8 cellular contexts compared by ENCODE assay signal in the genomic region with DNA sequence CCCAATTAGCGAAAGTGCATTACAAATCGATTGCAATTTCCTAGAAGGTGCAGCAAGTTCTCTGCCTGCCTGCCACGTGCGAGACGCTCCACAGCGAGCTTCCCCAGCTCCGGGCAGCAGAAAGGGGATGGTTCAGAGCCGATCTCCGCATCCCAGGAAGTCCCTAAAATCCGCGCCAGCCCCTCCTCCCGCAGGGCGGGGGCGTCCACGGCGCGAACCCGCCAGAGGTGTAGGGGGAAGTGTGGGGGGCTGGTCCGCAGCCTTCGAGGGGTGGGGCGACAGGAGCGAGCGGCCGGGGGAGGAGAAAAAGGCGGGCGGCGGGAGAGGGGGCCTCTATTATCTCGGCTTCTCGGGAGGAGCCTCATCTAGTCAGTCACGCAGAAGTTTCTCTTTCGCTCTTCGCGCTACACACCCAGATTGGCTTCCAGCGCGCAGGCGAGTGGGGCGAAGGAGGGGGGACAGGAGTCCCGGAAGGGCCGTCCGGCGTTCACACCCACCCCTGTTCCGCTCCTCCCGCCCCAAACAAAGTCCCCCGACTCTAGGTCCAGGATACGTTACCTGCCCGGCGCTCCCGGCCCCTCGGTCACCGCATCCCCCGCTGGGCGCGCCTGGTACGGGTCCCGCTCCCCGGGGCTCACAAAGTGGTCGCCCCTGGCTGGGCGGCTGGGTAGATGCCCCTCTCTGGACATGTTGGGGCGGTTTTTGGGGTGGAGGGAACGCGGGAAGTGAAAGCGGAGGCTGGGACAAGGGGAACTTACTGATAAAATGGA. TPM values are rescaled to one million over a fixed set of nuclear protein-coding genes. Genes with fewer than 3 reads are reported as not detected.
DNase-seq lines count a peak whose midpoint lies in the region; ATAC-seq, FAIRE-seq and TF ChIP-seq lines count a peak whose summit lies in the region.

No MANE protein-coding gene starts in this region.

- no peak for FAIRE-seq in pancreas (lab: Jason Lieb, UNC)

- TF ChIP-seq EP300 in tibial nerve (IDR thresholded peaks at IDR 0.05) = peak; percentile 27 to 98

- H3K9me3 Mint-ChIP-seq in HFFc6 = no peaks in the 10 kb centered on the region
- no peaks in the 10 kb centered on the region for H3K9me3 Mint-ChIP-seq in activated naive CD8-positive, alpha-beta T cell (ENCODE audit: low read depth)

- peaks cover 7% of the 10 kb centered on the region for H3K27me3 Mint-ChIP-seq in HFFc6 (ENCODE audit: insufficient read depth)
- no peaks in the 10 kb centered on the region for H3K27me3 Mint-ChIP-seq in activated naive CD8-positive, alpha-beta T cell

- H3K27ac ChIP-seq in pancreas = peak overlapping the region; percentile 99 to 100 (median 100)
- H3K27ac ChIP-seq in tibial nerve = peak overlapping the region; percentile 100

- peak; percentile 88 for ATAC-seq in SK-N-SH treated with all-trans-retinoic acid at 6 μM for 48 hours
- peak; percentile 73 to 86 (median 80) for ATAC-seq in pancreas

- H3K36me3 ChIP-seq in pancreas = no peaks in the 10 kb centered on the region
- H3K36me3 ChIP-seq in tibial nerve = no peaks in the 10 kb centered on the region

- no peaks in the 10 kb centered on the region for H3K9me3 ChIP-seq in pancreas
- H3K9me3 ChIP-seq in tibial nerve = no peaks in the 10 kb centered on the region

- peaks cover 50% of the 10 kb centered on the region for H3K4me1 Mint-ChIP-seq in HFFc6 (ENCODE audit: low read depth)
- peaks cover 54% of the 10 kb centered on the region for H3K4me1 Mint-ChIP-seq in activated naive CD8-positive, alpha-beta T cell (ENCODE audit: low read depth)

- H3K4me3 Mint-ChIP-seq in HFFc6 = peak overlapping the region; percentile 90
- H3K4me3 Mint-ChIP-seq in activated naive CD8-positive, alpha-beta T cell = peak overlapping the region; percentile 91

- peak; percentile 38 to 88 for TF ChIP-seq POLR2A in tibial nerve (IDR thresholded peaks at IDR 0.05)

- H3K4me1 ChIP-seq in pancreas = peaks cover 10 to 38% (median 30%) of the 10 kb centered on the region in 3 donors
- H3K4me1 ChIP-seq in tibial nerve = peaks cover 0 to 49% (median 11%) of the 10 kb centered on the region in 4 donors

- intact Hi-C loops in head of caudate nucleus (cut with DNase I) = loop anchor here (2.0 to 5.0 kb wide), 2 partner anchors 59 to 609 kb away; no protein-coding TSS in a partner anchor
- intact Hi-C loops in pancreas (cut with DNase I) = loop anchor here in 2 of 3 donors (10.0 kb wide), 2 partner anchors 53 to 63 kb away; no protein-coding TSS in a partner anchor

- peak overlapping the region; percentile 98 for H3K27ac Mint-ChIP-seq in HFFc6
- H3K27ac Mint-ChIP-seq in activated naive CD8-positive, alpha-beta T cell = peak overlapping the region; percentile 99

- POLR2A ChIA-PET in GM10248 (lab: Yijun Ruan, JAX) = interaction anchor here (0.6 to 1.0 kb wide), 8 partner anchors 7 to 95 kb away, joined by 3 to 5 read pairs (median 4); a partner anchor contains a TSS

- H3K4me3 ChIP-seq in pancreas = peak overlapping the region; percentile 60 to 90 (median 81)
- H3K4me3 ChIP-seq in tibial nerve = peak overlapping the region; percentile 79 to 97 (median 94)

- CTCF ChIA-PET in GM10248 (lab: Yijun Ruan, JAX) = interaction anchor here (1.1 to 2.7 kb wide), 9 partner anchors 15 to 852 kb away, joined by 3 to 15 read pairs (median 4); no protein-coding TSS in a partner anchor

- H3K36me3 Mint-ChIP-seq in HFFc6 (ENCODE audit: low read depth) = no peaks in the 10 kb centered on the region
- peaks cover 1% of the 10 kb centered on the region for H3K36me3 Mint-ChIP-seq in activated naive CD8-positive, alpha-beta T cell

- no peak for TF ChIP-seq CTCF in GM10248 (IDR thresholded peaks at IDR 0.05; ENCODE audit: control extremely low read depth, extremely low read depth, low read depth, missing control alignments)
- TF ChIP-seq CTCF in HFFc6 (IDR thresholded peaks at IDR 0.05) = no peak
- TF ChIP-seq CTCF in pancreas (IDR thresholded peaks at IDR 0.05) = no peak
- TF ChIP-seq CTCF in tibial nerve (IDR thresholded peaks at IDR 0.05) = peak in 1 of 5 experiments; percentile 12

- H3K27me3 ChIP-seq in pancreas = no peaks in the 10 kb centered on the region
- H3K27me3 ChIP-seq in tibial nerve = no peaks in the 10 kb centered on the region

- DNase-seq in GM10248 (ENCODE audit: extremely low spot score) (peak; percentile 91), HFFc6 (peak; percentile 92), MV-4-11 (lab: John Stamatoyannopoulos, UW) (peak; percentile 92), head of caudate nucleus (peak; percentile 61 to 92 (median 80)), pancreas (peak; percentile 86 to 93 (median 90)), tibial nerve (ENCODE audit: low spot score in 2 of 2) (peak; percentile 83 to 85)

- WGBS in pancreas, 2 donors = 0 to 1% methylated on average over 45 to 62 of the region's 62 CpGs
- WGBS in tibial nerve, 2 donors = 0% methylated on average over 16 to 62 of the region's 62 CpGs

TF ChIP-seq in SK-N-SH treated with all-trans-retinoic acid at 6 μM for 48 hours, 23 proteins besides CTCF, POLR2A, EP300 and RAD21:
- TF ChIP-seq PPARA (CRISPR knock-in tag; IDR thresholded peaks at IDR 0.05; ENCODE audit: borderline replicate concordance) (no peak), ZFP30 (CRISPR knock-in tag; IDR thresholded peaks at IDR 0.05) (no peak), OSR1 (CRISPR knock-in tag; IDR thresholded peaks at IDR 0.05) (no peak), GLIS3 (CRISPR knock-in tag; IDR thresholded peaks at IDR 0.05) (no peak)
- TF ChIP-seq, protein P1, sequence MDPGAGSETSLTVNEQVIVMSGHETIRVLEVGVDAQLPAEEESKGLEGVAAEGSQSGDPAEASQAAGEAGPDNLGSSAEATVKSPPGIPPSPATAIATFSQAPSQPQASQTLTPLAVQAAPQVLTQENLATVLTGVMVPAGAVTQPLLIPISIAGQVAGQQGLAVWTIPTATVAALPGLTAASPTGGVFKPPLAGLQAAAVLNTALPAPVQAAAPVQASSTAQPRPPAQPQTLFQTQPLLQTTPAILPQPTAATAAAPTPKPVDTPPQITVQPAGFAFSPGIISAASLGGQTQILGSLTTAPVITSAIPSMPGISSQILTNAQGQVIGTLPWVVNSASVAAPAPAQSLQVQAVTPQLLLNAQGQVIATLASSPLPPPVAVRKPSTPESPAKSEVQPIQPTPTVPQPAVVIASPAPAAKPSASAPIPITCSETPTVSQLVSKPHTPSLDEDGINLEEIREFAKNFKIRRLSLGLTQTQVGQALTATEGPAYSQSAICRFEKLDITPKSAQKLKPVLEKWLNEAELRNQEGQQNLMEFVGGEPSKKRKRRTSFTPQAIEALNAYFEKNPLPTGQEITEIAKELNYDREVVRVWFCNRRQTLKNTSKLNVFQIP (CRISPR knock-in tag; IDR thresholded peaks at IDR 0.05; ENCODE audit: borderline replicate concordance, low read depth) = no peak

RNA-seq across cellular contexts. Expression of a gene that starts 9.1 kb away (rescaled TPM):
- total RNA-seq in HFFc6 (2021; fragmentation: NEBNext Ultra II Directional; extraction: Animal tissue kit (Norgen Biotek cat#: 25700)) = 1 to 10 TPM; 1.8 to 7.5 (median 5.8) TPM
- total RNA-seq in pancreas = 10 to 100 TPM in 1 of 6 donors, 1 to 10 TPM in 5; 1.3 to 18.0 (median 3.2) TPM
- polyA plus RNA-seq in pancreas = 1 to 10 TPM; 4.1 to 4.8 TPM
- 10 to 100 TPM; 14.7 to 31.5 (median 22.4) TPM for total RNA-seq in tibial nerve

Comparison
In these comparisons a context has a peak if more than half of its experiments do, and no peak if none do; other contexts are left out.
1. Peak in every context shown above with its lines: DNase-seq, ATAC-seq, H3K4me3 ChIP-seq and H3K27ac ChIP-seq.